In the genomic region with DNA sequence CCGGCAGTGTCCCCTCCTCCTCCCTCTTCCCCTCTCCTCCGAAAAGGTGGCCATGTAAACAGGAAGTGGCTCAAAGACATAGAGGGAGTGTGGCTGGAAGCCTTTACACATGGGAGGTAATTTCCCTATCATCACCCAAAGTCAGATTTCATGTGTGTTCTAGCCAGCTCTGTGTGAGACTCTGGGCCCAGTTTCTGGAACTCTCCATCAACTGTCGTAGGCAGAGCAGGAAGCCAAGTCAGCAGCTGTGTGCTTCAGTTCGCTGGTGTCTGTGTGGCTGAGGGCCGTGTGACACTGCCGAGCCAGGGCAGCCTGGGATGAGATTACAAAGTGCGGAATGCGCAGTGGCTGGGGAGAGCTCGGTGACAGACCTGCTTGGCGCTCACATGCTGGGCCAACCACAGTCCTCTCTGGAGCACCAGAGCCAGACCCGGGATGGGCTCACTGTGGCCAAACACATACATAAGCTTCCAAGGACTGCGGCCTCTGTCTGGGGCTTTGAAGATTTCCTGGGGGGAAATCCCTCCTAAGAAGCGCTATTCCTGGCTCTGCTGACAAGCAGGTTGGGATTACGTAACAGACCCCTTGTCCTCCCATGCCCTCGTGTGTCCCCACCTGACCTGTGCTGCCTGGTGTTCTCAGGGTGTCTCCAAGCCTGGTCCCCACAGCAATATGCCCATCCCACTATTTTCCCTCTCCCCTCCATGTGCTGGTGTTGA, we compare ENCODE assay signal across 10 cellular contexts. TPM values are rescaled to one million over a fixed set of nuclear protein-coding genes. Genes with fewer than 3 reads are reported as not detected.
DNase-seq lines count a peak whose midpoint lies in the region; ATAC-seq and TF ChIP-seq lines count a peak whose summit lies in the region.
"Had no signal": no experiment of that assay in that cellular context is flagged by ENCODE, and none has a peak within 500 bp of the region (broad histone marks: within the 10 kb centered on the region; RNA-seq: fewer than 3 reads in every experiment).

No MANE protein-coding gene starts in this region.

- no peaks in the 10 kb centered on the region for H3K9me3 Mint-ChIP-seq in activated CD4-positive, alpha-beta T cell treated with anti-CD3 and anti-CD28 coated beads, Interleukin-2, amount 10 ng/mL, durations not matched to agents 7 days and 5 days
- no peaks in the 10 kb centered on the region for H3K9me3 Mint-ChIP-seq in mesothelial cell of epicardium
- H3K9me3 Mint-ChIP-seq: CD4-positive, CD25-positive, alpha-beta regulatory T cell had no signal

- peaks cover 12% of the 10 kb centered on the region for H3K4me1 Mint-ChIP-seq in activated CD4-positive, alpha-beta T cell treated with anti-CD3 and anti-CD28 coated beads, Interleukin-2, amount 10 ng/mL, durations not matched to agents 7 days and 5 days
- H3K4me1 Mint-ChIP-seq in mesothelial cell of epicardium = peaks cover 38% of the 10 kb centered on the region

- H3K36me3 ChIP-seq in urinary bladder (ENCODE audit: insufficient read depth) = no peaks in the 10 kb centered on the region

- peaks cover 8% of the 10 kb centered on the region for H3K27me3 Mint-ChIP-seq in activated CD4-positive, alpha-beta T cell treated with anti-CD3 and anti-CD28 coated beads, Interleukin-2, amount 10 ng/mL, durations not matched to agents 7 days and 5 days
- H3K27me3 Mint-ChIP-seq in mesothelial cell of epicardium (ENCODE audit: low read depth) = no peaks in the 10 kb centered on the region

- CTCF ChIA-PET in activated CD4-positive, alpha-beta T cell treated with anti-CD3 and anti-CD28 coated beads, Interleukin-2, amount 10 ng/mL, durations not matched to agents 7 days and 5 days (lab: Charles Lee) = interaction anchor here (2.0 kb wide), 1 partner anchor 20 kb away, joined by 10 read pairs; no protein-coding TSS in a partner anchor

- H3K36me3 Mint-ChIP-seq in activated CD4-positive, alpha-beta T cell treated with anti-CD3 and anti-CD28 coated beads, Interleukin-2, amount 10 ng/mL, durations not matched to agents 7 days and 5 days (ENCODE audit: low read depth) = no peaks in the 10 kb centered on the region
- H3K36me3 Mint-ChIP-seq in mesothelial cell of epicardium = peaks cover 2% of the 10 kb centered on the region
- H3K36me3 Mint-ChIP-seq: CD4-positive, CD25-positive, alpha-beta regulatory T cell had no signal

- no peak for DNase-seq in activated CD4-positive, alpha-beta T cell treated with anti-CD3 and anti-CD28 coated beads, Interleukin-2, amount 10 ng/mL, durations not matched to agents 7 days and 5 days
- no peak for DNase-seq in activated CD4-positive, alpha-beta T cell treated with anti-CD3 and anti-CD28 coated beads, Interleukin-2, amount 50 U/mL, for 48 hours
- DNase-seq in dermis blood vessel endothelial cell = peak; percentile 41
- DNase-seq in mesothelial cell of epicardium (ENCODE audit: low spot score in 2 of 2, unreplicated experiment in 2 of 2) = no peak
- no peak for DNase-seq in SW 1271 (lab: John Stamatoyannopoulos, UW)
- DNase-seq in central memory CD4-positive, alpha-beta T cell = no peak
- DNase-seq: CD4-positive, CD25-positive, alpha-beta regulatory T cell; PC-9 had no signal

- H3K27ac Mint-ChIP-seq in activated CD4-positive, alpha-beta T cell treated with anti-CD3 and anti-CD28 coated beads, Interleukin-2, amount 10 ng/mL, durations not matched to agents 7 days and 5 days = peak overlapping the region; percentile 76
- H3K27ac Mint-ChIP-seq in mesothelial cell of epicardium = peak overlapping the region; percentile 88

- H3K27ac ChIP-seq in urinary bladder (ENCODE audit: low read depth) = peak overlapping the region; percentile 3
- H3K27ac ChIP-seq: PC-9 had no signal

- 16% methylated on average over 15 of the region's 15 CpGs for WGBS in urinary bladder

- ATAC-seq in GM19328 (IDR thresholded peaks at IDR 0.05; ENCODE audit: unreplicated experiment) = no peak

- H3K4me3 ChIP-seq in urinary bladder (ENCODE audit: low read depth, low read length) = no peak overlapping the region
- H3K4me3 ChIP-seq: PC-9 had no signal

- H3K4me3 Mint-ChIP-seq in activated CD4-positive, alpha-beta T cell treated with anti-CD3 and anti-CD28 coated beads, Interleukin-2, amount 10 ng/mL, durations not matched to agents 7 days and 5 days = no peak overlapping the region
- H3K4me3 Mint-ChIP-seq in mesothelial cell of epicardium = peak overlapping the region; percentile 31
- H3K4me3 Mint-ChIP-seq: CD4-positive, CD25-positive, alpha-beta regulatory T cell had no signal

- no peak for TF ChIP-seq CTCF in mesothelial cell of epicardium (IDR thresholded peaks at IDR 0.05; ENCODE audit: unreplicated experiment)

- POLR2A ChIA-PET in activated CD4-positive, alpha-beta T cell treated with anti-CD3 and anti-CD28 coated beads, Interleukin-2, amount 10 ng/mL, durations not matched to agents 7 days and 5 days (lab: Charles Lee) = no interaction called here

- H3K4me1 ChIP-seq in urinary bladder (ENCODE audit: insufficient read depth) = no peaks in the 10 kb centered on the region

RNA-seq across cellular contexts. Expression of gene UMPS, which starts 50.7 kb away (rescaled TPM):
- total RNA-seq in activated CD4-positive, alpha-beta T cell treated with anti-CD3 and anti-CD28 coated beads, Interleukin-2, amount 10 ng/mL, durations not matched to agents 7 days and 5 days = 10 to 100 TPM; 26.9 to 27.8 TPM
- total RNA-seq in dermis blood vessel endothelial cell (33.8 and 36.1 TPM in 2 replicates), mesothelial cell of epicardium (35.9 to 40.7 TPM (median 37.3 TPM) in 3 replicates), urinary bladder (32.6 TPM)
- 15.0 TPM for polyA plus RNA-seq in urinary bladder
